ENCODE assay signal across 9 cellular contexts in the genomic region with DNA sequence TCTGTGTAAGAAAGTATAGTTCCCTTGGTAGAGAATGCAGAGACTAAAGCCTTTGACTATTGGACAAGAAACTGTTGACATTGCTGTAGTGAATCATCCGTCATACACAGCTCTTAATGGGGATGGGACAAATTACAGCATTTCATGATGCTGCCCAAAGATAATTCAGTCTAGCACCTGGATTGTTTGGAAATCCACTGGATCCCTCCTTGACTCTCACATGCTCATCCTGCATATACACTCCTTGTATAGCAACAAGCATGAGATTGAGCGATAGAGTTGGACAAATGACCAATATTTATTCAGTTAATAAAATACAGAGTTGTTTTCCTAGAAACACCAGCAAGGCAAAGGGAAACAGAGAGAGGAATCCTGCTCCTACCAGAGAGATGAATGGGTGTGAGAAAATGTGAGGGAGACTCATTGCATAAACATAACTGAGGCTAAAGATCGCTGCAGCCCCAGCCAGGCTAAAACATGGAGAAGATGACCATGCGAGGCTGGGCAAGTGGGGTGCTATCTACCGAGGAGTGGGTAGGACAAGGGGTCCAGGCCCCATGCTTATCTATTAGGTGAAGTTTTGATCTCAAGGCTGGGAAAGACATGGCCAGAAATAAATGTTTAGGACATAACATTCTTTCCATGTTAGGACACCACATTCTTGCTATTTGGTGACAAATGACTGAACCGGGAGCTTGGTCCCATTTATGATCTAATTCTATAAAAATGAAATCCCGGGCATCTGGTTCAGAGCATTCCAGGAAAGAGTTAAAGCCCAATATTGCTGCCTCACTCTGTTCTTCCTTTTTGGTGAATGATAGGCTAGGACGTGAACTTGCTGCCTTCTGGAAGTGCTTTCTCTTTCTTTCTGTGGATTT.
DNase-seq lines count a peak whose midpoint lies in the region; ATAC-seq and TF ChIP-seq lines count a peak whose summit lies in the region.
"Had no signal": no experiment of that assay in that cellular context is flagged by ENCODE, and none has a peak within 500 bp of the region (broad histone marks: within the 10 kb centered on the region; RNA-seq: fewer than 3 reads in every experiment).

No MANE protein-coding gene starts in this region.

- H3K27ac ChIP-seq in thoracic aorta, result peak overlapping the region; percentile 64 to 76

- ATAC-seq in thoracic aorta (ENCODE audit: insufficient number of reproducible peaks, low FRiP score, low read depth) (peak; percentile 51), HG02970 (IDR thresholded peaks at IDR 0.05; ENCODE audit: low FRiP score, unreplicated experiment) (no peak)
- ATAC-seq: activated CD8-positive, alpha-beta T cell treated with anti-CD3 and anti-CD28 coated beads for 36 hours had no signal

- in situ Hi-C loops in astrocyte of the spinal cord (cut with HindIII; ENCODE audit: low sequenced_read_pairs), result no loop called here

- no peaks in the 10 kb centered on the region for H3K36me3 ChIP-seq in thoracic aorta

- TF ChIP-seq CTCF in astrocyte of the spinal cord (IDR thresholded peaks at IDR 0.05; ENCODE audit: low read depth, low read length) (no peak), thoracic aorta (IDR thresholded peaks at IDR 0.05) (no peak)

- H3K4me3 ChIP-seq in astrocyte of the spinal cord (ENCODE audit: low read depth, low read length), result peak overlapping the region; percentile 36
- H3K4me3 ChIP-seq in thoracic aorta, result peak overlapping the region; percentile 67

- DNase-seq in HS-27A (ENCODE audit: low read depth) (peak; percentile 76), astrocyte of the spinal cord (ENCODE audit: low read depth, low spot score) (peak; percentile 81), iris pigment epithelial cell (ENCODE audit: low read depth) (peak; percentile 84), thoracic aorta (ENCODE audit: low spot score) (no peak), DMS153 (lab: John Stamatoyannopoulos, UW) (no peak), HT-29 (ENCODE audit: low spot score) (no peak), islet precursor cell (no peak)
- DNase-seq: activated CD8-positive, alpha-beta T cell treated with anti-CD3 and anti-CD28 coated beads for 36 hours had no signal

- H3K9me3 ChIP-seq in thoracic aorta, result no peaks in the 10 kb centered on the region

- H3K4me1 ChIP-seq in thoracic aorta (ENCODE audit: control insufficient read depth in 1 of 2, low read depth in 2 of 2), result peaks cover 28 to 52% of the 10 kb centered on the region in 2 donors

- H3K27me3 ChIP-seq in thoracic aorta (replicated peaks; ENCODE audit: insufficient read depth), result no peaks in the 10 kb centered on the region

Comparison
In these comparisons a context has a peak if more than half of its experiments do, and no peak if none do; other contexts are left out.
1. DNase-seq: peak in HS-27A (single experiment), astrocyte of the spinal cord (single experiment) and iris pigment epithelial cell (single experiment); none in thoracic aorta (single experiment), DMS153 (single experiment), HT-29 (single experiment) and islet precursor cell (single experiment).